1 cellular context compared by ENCODE assay signal in genomic region chr1:247357062-247357780, GRCh38.
TF ChIP-seq lines count a peak whose summit lies in the region.

No MANE protein-coding gene starts in this region.

TF ChIP-seq in IMR-90, 13 proteins besides CTCF, POLR2A, EP300 and RAD21 (continued from another document):
- TF ChIP-seq ELK1 (IDR thresholded peaks at IDR 0.05; ENCODE audit: borderline replicate concordance, low read depth, low read length): no peak
- peak; percentile 58; the same call in 1 of the 2 replicates for TF ChIP-seq BHLHE40 (IDR thresholded peaks at IDR 0.05; ENCODE audit: low read depth, low read length)
- TF ChIP-seq CEBPB (IDR thresholded peaks at IDR 0.05; ENCODE audit: low read depth, low read length): no peak
- peak; percentile 68; the same call in 1 of the 2 replicates for TF ChIP-seq NFE2L2 (IDR thresholded peaks at IDR 0.05; ENCODE audit: low read depth, low read length)
- no peak for TF ChIP-seq MXI1 (IDR thresholded peaks at IDR 0.05; ENCODE audit: borderline replicate concordance, low read depth, low read length)
- peak; percentile 52 for TF ChIP-seq FOS (IDR thresholded peaks at IDR 0.05; ENCODE audit: low read depth, low read length)
- peak; percentile 17; the same call in 1 of the 2 replicates for TF ChIP-seq MAZ (IDR thresholded peaks at IDR 0.05; ENCODE audit: borderline replicate concordance, low read depth, low read length)
- TF ChIP-seq RCOR1 (IDR thresholded peaks at IDR 0.05; ENCODE audit: insufficient replicate concordance, low read length): peak; percentile 48
- TF ChIP-seq RFX5 (IDR thresholded peaks at IDR 0.05; ENCODE audit: low read depth, low read length): no peak
- no peak for TF ChIP-seq CHD1 (IDR thresholded peaks at IDR 0.05; ENCODE audit: low read depth, low read length)
- TF ChIP-seq MAFK (IDR thresholded peaks at IDR 0.05; ENCODE audit: low read depth, low read length): peak; percentile 69
TF ChIP-seq in IMR-90: peak in this region for 6.
